In genomic region chr5:66701244-66701643, GRCh38 we compare ENCODE assay signal across 13 cellular contexts.
DNase-seq lines count a peak whose midpoint lies in the region; ATAC-seq and TF ChIP-seq lines count a peak whose summit lies in the region.
"Had no signal": no experiment of that assay in that cellular context is flagged by ENCODE, and none has a peak within 500 bp of the region (broad histone marks: within the 10 kb centered on the region; RNA-seq: fewer than 3 reads in every experiment).

No MANE protein-coding gene starts in this region.

- H3K27ac ChIP-seq in CD4-positive, alpha-beta T cell (ENCODE audit: low read depth, low read length), result no peak overlapping the region

- POLR2A ChIA-PET in CD4-positive, alpha-beta T cell (lab: Charles Lee), result no interaction called here

- no peak for TF ChIP-seq CTCF in GM12864 (IDR thresholded peaks at IDR 0.05; ENCODE audit: low read depth, low read length, missing control alignments)
- TF ChIP-seq CTCF in CD4-positive, alpha-beta T cell (IDR thresholded peaks at IDR 0.05), result no peak

- H3K27me3 ChIP-seq in CD4-positive, alpha-beta T cell (ENCODE audit: control insufficient read depth, insufficient read depth, low read length), result no peaks in the 10 kb centered on the region

- H3K4me3 Mint-ChIP-seq in CD4-positive, alpha-beta T cell, result no peak overlapping the region
- H3K4me3 Mint-ChIP-seq: activated naive CD8-positive, alpha-beta T cell had no signal

- H3K4me1 Mint-ChIP-seq in CD4-positive, alpha-beta T cell (ENCODE audit: low read depth), result no peaks in the 10 kb centered on the region

- in situ Hi-C loops in ACHN (cut with HindIII; ENCODE audit: low pct_ligation_motif_present, low pct_unique_long_range_greater_than_20kb, low sequenced_read_pairs), result no loop called here

- DNase-seq in GM12864 (ENCODE audit: low read depth) (peak; percentile 55), dermis blood vessel endothelial cell (no peak), ACHN (no peak)
- no peak for DNase-seq in CD4-positive, alpha-beta T cell
- no peak for DNase-seq in activated T-cell treated with anti-CD3 and anti-CD28 coated beads, Interleukin-2, amount 50 U/mL, for 1 hour
- DNase-seq: COR-L47, NCI-H1417 treated with DMSO at 0.1 percent for 48 hours, SHP77 had no signal

- peaks cover 13% of the 10 kb centered on the region for H3K27me3 Mint-ChIP-seq in CD4-positive, alpha-beta T cell

- no peak overlapping the region for H3K27ac Mint-ChIP-seq in CD4-positive, alpha-beta T cell
- H3K27ac Mint-ChIP-seq: activated naive CD8-positive, alpha-beta T cell had no signal

- no peak overlapping the region for H3K4me3 ChIP-seq in GM12864 (ENCODE audit: low read depth, low read length)

- H3K36me3 Mint-ChIP-seq in CD4-positive, alpha-beta T cell (ENCODE audit: low read depth), result no peaks in the 10 kb centered on the region
- H3K36me3 Mint-ChIP-seq: activated naive CD8-positive, alpha-beta T cell had no signal

- H3K9me3 Mint-ChIP-seq in CD4-positive, alpha-beta T cell, result no peaks in the 10 kb centered on the region

- intact Hi-C loops in CD4-positive, alpha-beta T cell (cut with DNase I, micrococcal nuclease), result no loop called here

- H3K9me3 ChIP-seq in CD4-positive, alpha-beta T cell (ENCODE audit: control insufficient read depth, low read length), result no peaks in the 10 kb centered on the region

- CTCF ChIA-PET in CD4-positive, alpha-beta T cell (lab: Charles Lee), result no interaction called here

- ATAC-seq in GM19395 (IDR thresholded peaks at IDR 0.05; ENCODE audit: unreplicated experiment) (peak; percentile 93), HG02642 (IDR thresholded peaks at IDR 0.05; ENCODE audit: poor library complexity, unreplicated experiment) (peak; percentile 83), HG03342 (IDR thresholded peaks at IDR 0.05; ENCODE audit: unreplicated experiment) (peak; percentile 91)
- no peak for ATAC-seq in CD4-positive, alpha-beta T cell (ENCODE audit: poor library complexity)
- ATAC-seq: HCT116 had no signal
